ENCODE assay signal across 9 cellular contexts in the genomic region with DNA sequence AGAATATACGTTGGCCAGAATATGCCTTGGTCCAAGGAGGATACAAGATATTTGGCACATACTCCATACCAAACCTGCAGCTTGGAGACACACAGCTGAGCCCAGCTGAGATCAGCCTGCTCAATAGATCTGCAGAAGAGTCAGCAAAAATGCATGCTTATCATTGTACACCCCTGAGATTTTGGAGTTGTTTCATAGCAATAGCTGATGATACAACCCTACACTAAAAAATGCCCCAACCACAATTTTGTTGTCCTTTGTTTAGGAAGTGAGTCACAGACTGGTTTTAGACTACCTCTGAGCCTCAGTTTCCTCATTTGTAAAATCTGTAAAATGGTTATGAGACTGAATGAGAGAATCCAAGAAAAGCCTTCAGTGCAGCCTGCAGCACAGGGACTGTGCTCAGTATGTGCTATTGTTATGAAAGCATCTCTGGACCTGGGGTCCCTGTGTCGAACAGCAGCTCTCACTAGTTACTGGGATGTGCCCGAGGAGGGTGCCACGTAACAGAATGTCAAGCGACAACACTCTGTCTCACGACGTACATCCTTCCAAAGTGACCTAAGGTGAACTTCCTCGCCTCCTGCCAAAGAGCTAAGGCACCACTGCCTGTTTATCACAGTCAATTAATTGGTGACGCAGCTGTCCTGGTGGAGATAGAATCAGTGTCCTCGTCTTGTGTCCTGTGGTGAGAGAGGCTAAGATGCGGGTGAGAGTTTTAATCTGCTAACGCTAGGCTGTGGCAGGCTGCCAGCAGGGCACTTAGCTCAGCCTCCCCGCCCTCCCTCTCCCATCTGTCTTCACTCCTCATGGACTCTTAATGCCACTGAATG. TPM values are rescaled to one million over a fixed set of nuclear protein-coding genes. Genes with fewer than 3 reads are reported as not detected.
DNase-seq lines count a peak whose midpoint lies in the region; ATAC-seq, FAIRE-seq and TF ChIP-seq lines count a peak whose summit lies in the region.
"Had no signal": no experiment of that assay in that cellular context is flagged by ENCODE, and none has a peak within 500 bp of the region (broad histone marks: within the 10 kb centered on the region; RNA-seq: fewer than 3 reads in every experiment).

No MANE protein-coding gene starts in this region.

- peaks cover 57 to 78% (median 76%) of the 10 kb centered on the region in 3 donors for H3K4me1 ChIP-seq in pancreas

- intact Hi-C loops in pancreas (cut with DNase I), result loop anchor here in 1 of 3 donors (10.0 kb wide), 1 partner anchor 201 kb away; a partner anchor contains a TSS
- intact Hi-C loops in activated naive CD4-positive, alpha-beta T cell treated with anti-CD3 and anti-CD28 coated beads for 36 hours (cut with micrococcal nuclease), result no loop called here

- DNase-seq in DMS53 treated with DMSO at 0.1 percent for 48 hours (lab: John Stamatoyannopoulos, UW; ENCODE audit: unreplicated experiment) (peak; percentile 9), NCI-H2107 treated with DMSO at 0.1 percent for 48 hours (lab: John Stamatoyannopoulos, UW; ENCODE audit: unreplicated experiment) (peak; percentile 93), coronary artery (ENCODE audit: low spot score) (no peak), pancreas (peak in 5 of 6 donors; percentile 39 to 76 (median 58)), hippocampal formation (lab: John Stamatoyannopoulos, UW) (no peak)
- no peak for DNase-seq in activated naive CD4-positive, alpha-beta T cell treated with anti-CD3 and anti-CD28 coated beads for 36 hours

- H3K27me3 ChIP-seq in pancreas, result no peaks in the 10 kb centered on the region

- no peak overlapping the region for H3K4me3 Mint-ChIP-seq in activated naive CD4-positive, alpha-beta T cell treated with anti-CD3 and anti-CD28 coated beads for 36 hours
- H3K4me3 Mint-ChIP-seq: dendritic cell treated with granulocyte-macrophage colony-stimulating factor and Interleukin-4, amounts not matched to agents 40 ng/mL and 50 ng/mL, for 4 days had no signal

- TF ChIP-seq CTCF in coronary artery (IDR thresholded peaks at IDR 0.05), result no peak
- no peak for TF ChIP-seq CTCF in pancreas (IDR thresholded peaks at IDR 0.05)

- H3K4me1 Mint-ChIP-seq in activated naive CD4-positive, alpha-beta T cell treated with anti-CD3 and anti-CD28 coated beads for 36 hours (ENCODE audit: low read depth), result peaks cover 2% of the 10 kb centered on the region

- no peaks in the 10 kb centered on the region for H3K27me3 Mint-ChIP-seq in activated naive CD4-positive, alpha-beta T cell treated with anti-CD3 and anti-CD28 coated beads for 36 hours (ENCODE audit: low read depth)

- no peaks in the 10 kb centered on the region for H3K36me3 ChIP-seq in pancreas

- H3K4me3 ChIP-seq in coronary artery, result peak overlapping the region; percentile 43
- H3K4me3 ChIP-seq in pancreas, result no peak overlapping the region

- H3K27ac ChIP-seq in coronary artery (peak overlapping the region in 1 of 2 donors; percentile 68), pancreas (peak overlapping the region; percentile 39 to 90 (median 66))

- CTCF ChIA-PET in activated naive CD4-positive, alpha-beta T cell treated with anti-CD3 and anti-CD28 coated beads for 36 hours (lab: Charles Lee), result interaction anchor here (0.6 to 2.5 kb wide), 3 partner anchors 9 to 347 kb away, joined by 4 to 9 read pairs (median 5); no protein-coding TSS in a partner anchor

- H3K9me3 ChIP-seq in pancreas, result no peaks in the 10 kb centered on the region

- no peaks in the 10 kb centered on the region for H3K9me3 Mint-ChIP-seq in activated naive CD4-positive, alpha-beta T cell treated with anti-CD3 and anti-CD28 coated beads for 36 hours
- H3K9me3 Mint-ChIP-seq: dendritic cell treated with granulocyte-macrophage colony-stimulating factor and Interleukin-4, amounts not matched to agents 40 ng/mL and 50 ng/mL, for 4 days had no signal

- ATAC-seq in pancreas (peak in 3 of 4 donors; percentile 5 to 35 (median 29)), GM18519 (IDR thresholded peaks at IDR 0.05; ENCODE audit: low FRiP score, unreplicated experiment) (no peak), GM19463 (IDR thresholded peaks at IDR 0.05; ENCODE audit: unreplicated experiment) (no peak)

- H3K27ac Mint-ChIP-seq in activated naive CD4-positive, alpha-beta T cell treated with anti-CD3 and anti-CD28 coated beads for 36 hours, result no peak overlapping the region
- H3K27ac Mint-ChIP-seq: dendritic cell treated with granulocyte-macrophage colony-stimulating factor and Interleukin-4, amounts not matched to agents 40 ng/mL and 50 ng/mL, for 4 days had no signal

- FAIRE-seq in pancreas (lab: Jason Lieb, UNC), result no peak

- WGBS in pancreas, 2 donors, result 16 to 20% methylated on average over 13 of the region's 13 CpGs

- H3K36me3 Mint-ChIP-seq in activated naive CD4-positive, alpha-beta T cell treated with anti-CD3 and anti-CD28 coated beads for 36 hours (ENCODE audit: low read depth), result peaks cover under 1% of the 10 kb centered on the region

RNA-seq across cellular contexts. Expression of a gene that starts 18.2 kb away (rescaled TPM):
- total RNA-seq in pancreas, result 10 to 100 TPM; 13.8 to 34.6 (median 22.9) TPM
- 10 to 100 TPM; 31.3 to 39.4 TPM for polyA plus RNA-seq in pancreas
- total RNA-seq in activated naive CD4-positive, alpha-beta T cell treated with anti-CD3 and anti-CD28 coated beads for 36 hours, result 1 to 10 TPM; 4.1 to 4.9 TPM

RNA-seq across cellular contexts. Expression of a gene that starts 59.2 kb away (rescaled TPM):
- under 1 TPM in 3 of 6 donors, not detected in 3; 0.06 to 0.16 (median 0.16) TPM for total RNA-seq in pancreas
- polyA plus RNA-seq in pancreas, result under 1 TPM; 0.04 to 0.09 TPM
- total RNA-seq in activated naive CD4-positive, alpha-beta T cell treated with anti-CD3 and anti-CD28 coated beads for 36 hours, result under 1 TPM; 0.41 to 0.42 TPM

Comparison
In these comparisons a context has a peak if more than half of its experiments do, and no peak if none do; other contexts are left out.
1. DNase-seq: peak in DMS53 treated with DMSO at 0.1 percent for 48 hours (single experiment), NCI-H2107 treated with DMSO at 0.1 percent for 48 hours (single experiment) and pancreas (5 of 6); none in coronary artery (single experiment), hippocampal formation (0 of 2) and activated naive CD4-positive, alpha-beta T cell treated with anti-CD3 and anti-CD28 coated beads for 36 hours (single experiment).
2. ATAC-seq: peak in pancreas (3 of 4); none in GM18519 (single experiment) and GM19463 (single experiment).